8 cellular contexts compared by ENCODE assay signal in genomic region chr2:210172219-210172575, GRCh38. TPM values are rescaled to one million over a fixed set of nuclear protein-coding genes. Genes with fewer than 3 reads are reported as not detected.
DNase-seq lines count a peak whose midpoint lies in the region; ATAC-seq lines count a peak whose summit lies in the region.

No MANE protein-coding gene starts in this region.

- no peak overlapping the region for H4K8ac ChIP-seq in neuronal stem cell (ENCODE audit: low read depth, low read length)

- H3K4me1 ChIP-seq in effector memory CD4-positive, alpha-beta T cell (ENCODE audit: control insufficient read depth, insufficient read depth, low read length, poor library complexity, severe bottlenecking) = peaks cover 5% of the 10 kb centered on the region
- no peaks in the 10 kb centered on the region for H3K4me1 ChIP-seq in neuronal stem cell (ENCODE audit: control insufficient read depth in 2 of 2, insufficient read depth in 1 of 2, low read depth in 1 of 2, low read length in 2 of 2)

- no peaks in the 10 kb centered on the region for H3K36me3 ChIP-seq in effector memory CD4-positive, alpha-beta T cell (ENCODE audit: control insufficient read depth, insufficient read depth, low read length)
- no peaks in the 10 kb centered on the region for H3K36me3 ChIP-seq in neuronal stem cell (replicated peaks in 1 of 2; ENCODE audit: control insufficient read depth in 2 of 2, insufficient read depth in 2 of 2, low read length in 2 of 2)

- no peak overlapping the region for H3K14ac ChIP-seq in neuronal stem cell (ENCODE audit: low read length)

- H3K23ac ChIP-seq in neuronal stem cell (ENCODE audit: low read depth, low read length, poor library complexity) = no peak overlapping the region

- H3K4ac ChIP-seq in neuronal stem cell (ENCODE audit: low read length) = no peak overlapping the region

- H2BK5ac ChIP-seq in neuronal stem cell (ENCODE audit: low read length) = no peak overlapping the region

- peak overlapping the region; percentile 51 for H3K4me3 ChIP-seq in effector memory CD4-positive, alpha-beta T cell (ENCODE audit: insufficient read depth, low read depth, low read length, poor library complexity, severe bottlenecking)
- peak overlapping the region; percentile 57 to 80 for H3K4me3 ChIP-seq in neuronal stem cell (ENCODE audit: low read length in 2 of 2)

- no peak overlapping the region for H2BK15ac ChIP-seq in neuronal stem cell (ENCODE audit: low read length)

- H3K4me2 ChIP-seq in neuronal stem cell (ENCODE audit: insufficient read depth, low read length, poor library complexity, severe bottlenecking) = peak overlapping the region; percentile 73

- H3K9me3 ChIP-seq in effector memory CD4-positive, alpha-beta T cell (ENCODE audit: control insufficient read depth, low read length) = no peaks in the 10 kb centered on the region
- H3K9me3 ChIP-seq in neuronal stem cell (replicated peaks in 1 of 2; ENCODE audit: control insufficient read depth in 2 of 2, insufficient read depth in 1 of 2, low read depth in 1 of 2, low read length in 2 of 2) = no peaks in the 10 kb centered on the region

- no peak for ATAC-seq in GM19467 (IDR thresholded peaks at IDR 0.05; ENCODE audit: unreplicated experiment)
- ATAC-seq in GM21825 (IDR thresholded peaks at IDR 0.05; ENCODE audit: unreplicated experiment) = no peak

- no peak overlapping the region for H2AK5ac ChIP-seq in neuronal stem cell (ENCODE audit: low read depth, low read length)

- H3K79me1 ChIP-seq in neuronal stem cell (ENCODE audit: low read depth, low read length) = no peaks in the 10 kb centered on the region

- no peak overlapping the region for H3K27ac ChIP-seq in effector memory CD4-positive, alpha-beta T cell (ENCODE audit: insufficient read depth, low read length, poor library complexity, severe bottlenecking)
- H3K27ac ChIP-seq in neuronal stem cell (replicated peaks; ENCODE audit: low read length) = no peak overlapping the region

- no peak overlapping the region for H2BK120ac ChIP-seq in neuronal stem cell (ENCODE audit: low read depth, low read length)

- DNase-seq in CD1c-positive myeloid dendritic cell (ENCODE audit: extremely low spot score) (peak; percentile 12), NCI-H146 (lab: John Stamatoyannopoulos, UW) (peak; percentile 16), neuronal stem cell (ENCODE audit: low spot score) (no peak), midbrain (lab: John Stamatoyannopoulos, UW) (no peak), dedifferentiated amniotic fluid mesenchymal stem cell (ENCODE audit: extremely low spot score) (no peak)
- no peak for DNase-seq in effector memory CD4-positive, alpha-beta T cell

- H4K91ac ChIP-seq in neuronal stem cell (ENCODE audit: low read depth, low read length, poor library complexity) = no peak overlapping the region

- no peak overlapping the region for H3K9ac ChIP-seq in neuronal stem cell (ENCODE audit: low read depth, low read length, poor library complexity)

- WGBS in neuronal stem cell (ENCODE audit: extremely low coverage in 2 of 2, insufficient read length in 2 of 2, insufficient replicate concordance in 1 of 2), 2 donors = no CpG with 5 or more reads among the region's 8 CpGs

- no peak overlapping the region for H3K18ac ChIP-seq in neuronal stem cell (ENCODE audit: low read length)

- H3K27me3 ChIP-seq in effector memory CD4-positive, alpha-beta T cell (replicated peaks; ENCODE audit: control insufficient read depth, insufficient read depth, low read length, poor library complexity, severe bottlenecking) = no peaks in the 10 kb centered on the region
- no peaks in the 10 kb centered on the region for H3K27me3 ChIP-seq in neuronal stem cell (ENCODE audit: control insufficient read depth in 3 of 3, insufficient read depth in 3 of 3, low read depth in 1 of 3, low read length in 3 of 3)

- H2AFZ ChIP-seq in neuronal stem cell (ENCODE audit: low read length) = peak overlapping the region; percentile 91

- H2BK12ac ChIP-seq in neuronal stem cell (ENCODE audit: low read length) = no peak overlapping the region

RNA-seq across cellular contexts. Expression of gene KANSL1L, which starts 1.0 kb away (rescaled TPM):
- polyA plus RNA-seq in neuronal stem cell (2013, experiment 1 of 2) = 15.6 TPM
- polyA plus RNA-seq in neuronal stem cell (2013, experiment 2 of 2) = 16.2 TPM

RNA-seq across cellular contexts. Expression of gene ACADL, which starts 53.0 kb away (rescaled TPM):
- 0.07 TPM for polyA plus RNA-seq in neuronal stem cell (2013, experiment 1 of 2)
- polyA plus RNA-seq in neuronal stem cell (2013, experiment 2 of 2) = 0.03 TPM

Comparison
In these comparisons a context has a peak if more than half of its experiments do, and no peak if none do; other contexts are left out.
1. DNase-seq: peak in CD1c-positive myeloid dendritic cell (single experiment) and NCI-H146 (single experiment); none in effector memory CD4-positive, alpha-beta T cell (0 of 3), neuronal stem cell (single experiment), midbrain (single experiment) and dedifferentiated amniotic fluid mesenchymal stem cell (single experiment).